Comparison of ENCODE assay signal across 8 cellular contexts in genomic region chr5:143824851-143825720, GRCh38. TPM values are rescaled to one million over a fixed set of nuclear protein-coding genes. Genes with fewer than 3 reads are reported as not detected.
A peak's percentile ranks its signal among the peaks of the same experiment; 100 is the strongest.
DNase-seq lines count a peak whose midpoint lies in the region; ATAC-seq and TF ChIP-seq lines count a peak whose summit lies in the region.

No MANE protein-coding gene starts in this region.

- no peak overlapping the region for H3K27ac ChIP-seq in AG04450 (ENCODE audit: low read depth, low read length)

- POLR2A ChIA-PET in AG04450 (lab: Yijun Ruan, JAX) (interaction anchor here (1.5 to 1.6 kb wide), 2 partner anchors 345 to 421 kb away, joined by 3 to 4 read pairs; partner anchors contain the start of genes KCTD16, NR3C1 and YIPF5), activated B cell treated with CpG ODN at 0.5 μM for 24 hours (lab: Charles Lee) (interaction anchor here (1.4 to 2.5 kb wide), 3 partner anchors 421 to 822 kb away, joined by 9 to 14 read pairs (median 14); partner anchors contain the start of gene NR3C1)

- H3K4me3 Mint-ChIP-seq in activated B cell treated with CpG ODN at 0.5 μM for 24 hours = no peak overlapping the region

- H3K9me3 Mint-ChIP-seq in activated B cell treated with CpG ODN at 0.5 μM for 24 hours = no peaks in the 10 kb centered on the region

- H3K27me3 ChIP-seq in AG04450 (ENCODE audit: control insufficient read depth, insufficient read depth, low read length) = no peaks in the 10 kb centered on the region
- H3K27me3 ChIP-seq in kidney epithelial cell (ENCODE audit: control insufficient read depth, insufficient read depth, low read length) = no peaks in the 10 kb centered on the region

- TF ChIP-seq CTCF in AG04450 (IDR thresholded peaks at IDR 0.05; ENCODE audit: low read depth, low read length) (peak; percentile 99), activated B cell treated with CpG ODN at 0.5 μM for 24 hours (IDR thresholded peaks at IDR 0.05) (peak; percentile 90), cardiac fibroblast (IDR thresholded peaks at IDR 0.05; ENCODE audit: low read depth, low read length) (peak; percentile 95), kidney epithelial cell (IDR thresholded peaks at IDR 0.05; ENCODE audit: insufficient read depth, low read length, poor library complexity, severe bottlenecking) (peak; percentile 90)

- no peaks in the 10 kb centered on the region for H3K36me3 ChIP-seq in kidney epithelial cell (ENCODE audit: control insufficient read depth, insufficient read depth, low read length)

- peaks cover 5% of the 10 kb centered on the region for H3K4me1 Mint-ChIP-seq in activated B cell treated with CpG ODN at 0.5 μM for 24 hours

- H3K36me3 Mint-ChIP-seq in activated B cell treated with CpG ODN at 0.5 μM for 24 hours (ENCODE audit: low read depth) = no peaks in the 10 kb centered on the region

- no peaks in the 10 kb centered on the region for H3K9me3 ChIP-seq in AG04450 (ENCODE audit: control insufficient read depth, insufficient read depth, low read length)

- H3K27me3 Mint-ChIP-seq in activated B cell treated with CpG ODN at 0.5 μM for 24 hours = no peaks in the 10 kb centered on the region

- H3K4me3 ChIP-seq in AG04450 (ENCODE audit: low read depth, low read length) (no peak overlapping the region), cardiac fibroblast (replicated peaks in 1 of 2; ENCODE audit: low read depth in 2 of 2, low read length in 2 of 2) (no peak overlapping the region), kidney epithelial cell (ENCODE audit: low read depth, low read length) (no peak overlapping the region)

- no peak overlapping the region for H3K27ac Mint-ChIP-seq in activated B cell treated with CpG ODN at 0.5 μM for 24 hours

- intact Hi-C loops in activated B cell treated with CpG ODN at 0.5 μM for 24 hours (cut with micrococcal nuclease) = loop anchor here (1.0 to 10.0 kb wide), 11 partner anchors 358 to 1076 kb away; no protein-coding TSS in a partner anchor

- DNase-seq in AG04450 (ENCODE audit: low read depth, low spot score) (peak; percentile 45), NCI-H2196 (lab: John Stamatoyannopoulos, UW; ENCODE audit: unreplicated experiment) (peak; percentile 83), activated B cell treated with CpG ODN at 0.5 μM for 24 hours (peak; percentile 70), cardiac fibroblast (ENCODE audit: low read depth in 2 of 2) (peak; percentile 81 to 84), kidney epithelial cell (ENCODE audit: low read depth) (peak; percentile 18)
- peak; percentile 86 to 89 for DNase-seq in stimulated activated CD4-positive, alpha-beta T cell treated with anti-CD3 and anti-CD28 coated beads, Interleukin-2, amount 100 ng/mL, for 24 hours

- CTCF ChIA-PET in AG04450 (lab: Charles Lee) = interaction anchor here (0.5 to 2.5 kb wide), 30 partner anchors 9 to 903 kb away, joined by 3 to 13 read pairs (median 3); partner anchors contain the start of gene NR3C1
- CTCF ChIA-PET in activated B cell treated with CpG ODN at 0.5 μM for 24 hours (lab: Charles Lee) = interaction anchor here (0.8 to 6.9 kb wide), 21 partner anchors 11 to 1077 kb away, joined by 3 to 68 read pairs (median 4); partner anchors contain the start of gene NR3C1

- ATAC-seq in GM18519 (IDR thresholded peaks at IDR 0.05; ENCODE audit: low FRiP score, unreplicated experiment) = peak; percentile 42
- peak; percentile 29 for ATAC-seq in HG03060 (IDR thresholded peaks at IDR 0.05; ENCODE audit: low read depth, unreplicated experiment)
- ATAC-seq in activated B cell treated with CpG ODN at 0.5 μM for 24 hours (ENCODE audit: low read depth) = peak; percentile 99

RNA-seq across cellular contexts. Expression of gene HMHB1, which starts 13.1 kb away (rescaled TPM):
- polyA plus RNA-seq in AG04450 (2011; rRNA removed) = not detected in 2 replicates
- not detected in 2 replicates for polyA minus RNA-seq in AG04450 (2011; rRNA and poly(A)+ RNA removed)
- 1.2 TPM in 1 of 2 replicates, not detected in the other for total RNA-seq in activated B cell treated with CpG ODN at 0.5 μM for 24 hours
- total RNA-seq in kidney epithelial cell = not detected in 2 replicates

Comparison
In these comparisons a context has a peak if more than half of its experiments do, and no peak if none do; other contexts are left out.
1. DNase-seq: peak in every context shown above with its lines; median percentile 88 in stimulated activated CD4-positive, alpha-beta T cell treated with anti-CD3 and anti-CD28 coated beads, Interleukin-2, amount 100 ng/mL, for 24 hours; 83 in NCI-H2196; 82 in cardiac fibroblast; 70 in activated B cell treated with CpG ODN at 0.5 μM for 24 hours; 45 in AG04450; 18 in kidney epithelial cell.
2. ATAC-seq: peak in every context shown above with its lines; median percentile 99 in activated B cell treated with CpG ODN at 0.5 μM for 24 hours; 42 in GM18519; 29 in HG03060.